In genomic region chr15:69141286-69141701, GRCh38 we compare ENCODE assay signal across 14 cellular contexts. TPM values are rescaled to one million over a fixed set of nuclear protein-coding genes. Genes with fewer than 3 reads are reported as not detected.
DNase-seq lines count a peak whose midpoint lies in the region; FAIRE-seq and TF ChIP-seq lines count a peak whose summit lies in the region.
"Had no signal": no experiment of that assay in that cellular context is flagged by ENCODE, and none has a peak within 500 bp of the region (broad histone marks: within the 10 kb centered on the region; RNA-seq: fewer than 3 reads in every experiment).

No MANE protein-coding gene starts in this region.

- no peak overlapping the region for H3K27ac Mint-ChIP-seq in type B pancreatic cell
- H3K27ac Mint-ChIP-seq: activated CD4-positive, alpha-beta memory T cell treated with anti-CD3 and anti-CD28 coated beads, Interleukin-2, amount 10 ng/mL, durations not matched to agents 7 days and 5 days; activated naive CD4-positive, alpha-beta T cell treated with anti-CD3 and anti-CD28 coated beads, Interleukin-2, amount 10 ng/mL, durations not matched to agents 7 days and 5 days had no signal

- H3K36me3 ChIP-seq in hepatocyte (replicated peaks; ENCODE audit: insufficient read depth, low read depth): no peaks in the 10 kb centered on the region
- H3K36me3 ChIP-seq: heart right ventricle had no signal

- no peak overlapping the region for H2AFZ ChIP-seq in hepatocyte

- no peaks in the 10 kb centered on the region for H3K9me2 ChIP-seq in hepatocyte (replicated peaks; ENCODE audit: insufficient read depth)

- in situ Hi-C loops in KBM-7 (cut with MboI; ENCODE audit: low pct_unique_long_range_greater_than_20kb, low sequenced_read_pairs): no loop called here

- FAIRE-seq in RCC 7860 (lab: Jason Lieb, UNC): no peak

- no peak overlapping the region for H3K4me2 ChIP-seq in hepatocyte

- peaks cover 17% of the 10 kb centered on the region for H3K4me1 ChIP-seq in hepatocyte (ENCODE audit: insufficient read depth)
- H3K4me1 ChIP-seq: heart right ventricle had no signal

- no peak overlapping the region for H3K4me3 Mint-ChIP-seq in type B pancreatic cell
- H3K4me3 Mint-ChIP-seq: activated CD4-positive, alpha-beta memory T cell treated with anti-CD3 and anti-CD28 coated beads, Interleukin-2, amount 10 ng/mL, durations not matched to agents 7 days and 5 days; activated naive CD4-positive, alpha-beta T cell treated with anti-CD3 and anti-CD28 coated beads, Interleukin-2, amount 10 ng/mL, durations not matched to agents 7 days and 5 days had no signal

- DNase-seq in NCI-H748 (lab: John Stamatoyannopoulos, UW; ENCODE audit: unreplicated experiment): peak; percentile 53
- DNase-seq in NCI-H748 treated with DMSO at 0.1 percent for 48 hours (lab: John Stamatoyannopoulos, UW): no peak
- DNase-seq in RCC 7860 (ENCODE audit: low spot score): peak; percentile 29
- DNase-seq in hepatocyte (ENCODE audit: low spot score): peak; percentile 46
- DNase-seq in type B pancreatic cell (ENCODE audit: extremely low spot score, unreplicated experiment): no peak
- no peak for DNase-seq in activated gamma-delta T cell treated with Interleukin-2 at 50 U/mL for 16 hours
- DNase-seq in KBM-7: no peak
- DNase-seq in CD1c-positive myeloid dendritic cell (ENCODE audit: extremely low spot score): no peak
- DNase-seq: activated CD4-positive, alpha-beta memory T cell treated with anti-CD3 and anti-CD28 coated beads, Interleukin-2, amount 10 ng/mL, durations not matched to agents 7 days and 5 days; activated naive CD4-positive, alpha-beta T cell treated with anti-CD3 and anti-CD28 coated beads, Interleukin-2, amount 10 ng/mL, durations not matched to agents 7 days and 5 days; heart right ventricle; NCI-H2171 treated with DMSO at 0.1 percent for 48 hours; trophoblast cell had no signal

- H3K27me3 Mint-ChIP-seq in type B pancreatic cell: peaks cover 14% of the 10 kb centered on the region

- no peaks in the 10 kb centered on the region for H3K79me2 ChIP-seq in hepatocyte

- H3K4me3 ChIP-seq in hepatocyte: no peak overlapping the region
- H3K4me3 ChIP-seq: heart right ventricle, lung had no signal

- no peaks in the 10 kb centered on the region for H3K9me3 Mint-ChIP-seq in type B pancreatic cell
- H3K9me3 Mint-ChIP-seq: activated CD4-positive, alpha-beta memory T cell treated with anti-CD3 and anti-CD28 coated beads, Interleukin-2, amount 10 ng/mL, durations not matched to agents 7 days and 5 days; activated naive CD4-positive, alpha-beta T cell treated with anti-CD3 and anti-CD28 coated beads, Interleukin-2, amount 10 ng/mL, durations not matched to agents 7 days and 5 days had no signal

- H3K36me3 Mint-ChIP-seq in type B pancreatic cell: no peaks in the 10 kb centered on the region
- H3K36me3 Mint-ChIP-seq: activated naive CD4-positive, alpha-beta T cell treated with anti-CD3 and anti-CD28 coated beads, Interleukin-2, amount 10 ng/mL, durations not matched to agents 7 days and 5 days had no signal

- WGBS in hepatocyte (ENCODE audit: low lambda C conversion rate, missing lambda C conversion rate): 64% methylated on average over 3 of the region's 3 CpGs

- peaks cover 35% of the 10 kb centered on the region for H3K4me1 Mint-ChIP-seq in type B pancreatic cell (ENCODE audit: unreplicated experiment)
- H3K4me1 Mint-ChIP-seq: activated CD4-positive, alpha-beta memory T cell treated with anti-CD3 and anti-CD28 coated beads, Interleukin-2, amount 10 ng/mL, durations not matched to agents 7 days and 5 days; activated naive CD4-positive, alpha-beta T cell treated with anti-CD3 and anti-CD28 coated beads, Interleukin-2, amount 10 ng/mL, durations not matched to agents 7 days and 5 days had no signal

- TF ChIP-seq CTCF in hepatocyte (IDR thresholded peaks at IDR 0.05; ENCODE audit: poor library complexity) (no peak), type B pancreatic cell (conservative IDR thresholded peaks at IDR 0.05) (peak; percentile 33)

- peak overlapping the region; percentile 1 for H3K27ac ChIP-seq in hepatocyte
- H3K27ac ChIP-seq: heart right ventricle had no signal

- H3K9me3 ChIP-seq in hepatocyte (ENCODE audit: low read depth): no peaks in the 10 kb centered on the region
- H3K9me3 ChIP-seq: heart right ventricle had no signal

- peaks cover 4% of the 10 kb centered on the region for H3K27me3 ChIP-seq in hepatocyte

- H4K20me1 ChIP-seq in hepatocyte (ENCODE audit: insufficient read depth, poor library complexity, severe bottlenecking): no peaks in the 10 kb centered on the region

RNA-seq across cellular contexts. Expression of gene GLCE, which starts 19.1 kb away (rescaled TPM):
- total RNA-seq in hepatocyte (36.8 and 37.9 TPM in 2 replicates), type B pancreatic cell (ENCODE audit: low replicate concordance) (32.6 and 33.8 TPM in 2 replicates)
- 12.1 and 14.4 TPM in 2 replicates for polyA plus RNA-seq in hepatocyte

Comparison
In these comparisons a context has a peak if more than half of its experiments do, and no peak if none do; other contexts are left out.
1. DNase-seq: peak in NCI-H748 (single experiment), RCC 7860 (single experiment) and hepatocyte (single experiment); none in NCI-H748 treated with DMSO at 0.1 percent for 48 hours (single experiment), type B pancreatic cell (single experiment), activated gamma-delta T cell treated with Interleukin-2 at 50 U/mL for 16 hours (single experiment), KBM-7 (single experiment) and CD1c-positive myeloid dendritic cell (single experiment).